In the genomic region with DNA sequence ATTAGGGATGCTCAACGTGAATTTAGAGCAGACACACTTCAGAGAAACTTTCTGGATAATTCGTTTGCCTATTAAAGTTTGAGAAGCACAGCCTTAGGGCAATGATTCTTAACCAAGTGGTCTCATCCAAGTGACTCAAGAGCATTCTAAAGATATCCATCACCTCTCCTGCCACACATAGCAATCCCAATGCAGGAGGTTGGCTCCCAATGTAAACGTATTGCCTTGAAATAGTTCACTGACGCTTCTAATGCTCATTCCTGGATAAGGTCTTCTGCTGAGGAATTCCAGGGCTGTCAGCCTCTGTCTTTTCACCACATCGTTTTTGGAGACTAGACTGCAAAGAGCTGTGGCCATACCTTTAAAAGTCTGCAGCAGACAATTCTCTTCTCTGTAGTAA, we compare ENCODE assay signal across 23 cellular contexts.
"Had no signal": no experiment of that assay in that cellular context is flagged by ENCODE, and none has a peak within 500 bp of the region (broad histone marks: within the 10 kb centered on the region; RNA-seq: fewer than 3 reads in every experiment).

No MANE protein-coding gene starts in this region.

- H3K36me3 ChIP-seq: left lung, lower lobe of right lung, ovary, right atrium auricular region, right lobe of liver, stomach, thyroid gland, transverse colon, upper lobe of right lung had no signal

- DNase-seq: hippocampal formation; kidney; left colon; left lung; lower lobe of right lung; mammary epithelial cell; mesendoderm; naive B cell; natural killer cell; nephron progenitor cell; ovary; right lobe of liver; stimulated activated CD4-positive, alpha-beta T cell treated with anti-CD3 and anti-CD28 coated beads, Interleukin-1b, Interleukin-23, amount 100 ng/mL, for 48 hours; stimulated activated CD4-positive, alpha-beta T cell treated with anti-CD3 and anti-CD28 coated beads, Interleukin-4, amount 100 ng/mL, for 1 hour; stimulated activated naive B cell treated with anti-CD40 and anti-IgM and Interleukin-4, amounts not matched to agents 10 μg/mL and 1 μg/mL and 100 μg/mL, for 72 hours; stimulated activated naive CD8-positive, alpha-beta T cell treated with anti-CD3 and anti-CD28 coated beads, Interleukin-15, Interleukin-2, amounts not matched to agents 100 U/mL and 50 U/mL, for 24 hours; stomach; testis; thyroid gland; transverse colon; upper lobe of right lung had no signal

- H3K4me2 ChIP-seq: smooth muscle cell had no signal

- H3K9me3 ChIP-seq: left lung, lower lobe of right lung, ovary, right atrium auricular region, right lobe of liver, stomach, testis, thyroid gland, transverse colon, upper lobe of right lung had no signal

- H3K27me3 ChIP-seq: left lung, ovary, right atrium auricular region, right lobe of liver, stomach, testis, thyroid gland, transverse colon, upper lobe of right lung had no signal

- H3K4me1 ChIP-seq: left lung, lower lobe of right lung, right atrium auricular region, right lobe of liver, stomach, testis, transverse colon, upper lobe of right lung had no signal

- H3K27ac ChIP-seq: left lung, lower lobe of right lung, ovary, right atrium auricular region, right lobe of liver, stomach, testis, thyroid gland, transverse colon, upper lobe of right lung had no signal

- ATAC-seq: left colon; left lung; lower lobe of right lung; natural killer cell; right lobe of liver; stimulated activated naive B cell treated with anti-CD40 and anti-IgM and Interleukin-4, amounts not matched to agents 10 μg/mL and 1 μg/mL and 100 μg/mL, for 72 hours; stimulated activated naive CD8-positive, alpha-beta T cell treated with anti-CD3 and anti-CD28 coated beads, Interleukin-15, Interleukin-2, amounts not matched to agents 100 U/mL and 50 U/mL, for 24 hours; upper lobe of right lung had no signal

- H3K4me3 ChIP-seq: left lung, lower lobe of right lung, ovary, right atrium auricular region, right lobe of liver, smooth muscle cell, stomach, testis, thyroid gland, transverse colon, upper lobe of right lung had no signal
